Comparison of ENCODE assay signal across 8 cellular contexts in genomic region chr1:151164732-151165280, GRCh38. TPM values are rescaled to one million over a fixed set of nuclear protein-coding genes. Genes with fewer than 3 reads are reported as not detected.
DNase-seq lines count a peak whose midpoint lies in the region; ATAC-seq, FAIRE-seq and TF ChIP-seq lines count a peak whose summit lies in the region.

No MANE protein-coding gene starts in this region.

- ATAC-seq in HepG2, result peak; percentile 30
- no peak for ATAC-seq in HG03442 (IDR thresholded peaks at IDR 0.05; ENCODE audit: unreplicated experiment)
- no peak for ATAC-seq in HG03280 (IDR thresholded peaks at IDR 0.05; ENCODE audit: unreplicated experiment)

- peaks cover 2% of the 10 kb centered on the region for H3K27me3 Mint-ChIP-seq in T-helper 2 cell treated with Interferon-gamma antibody and Interleukin-4, amounts not matched to agents 5 μg/mL and 100 μg/mL, for 36 hours (ENCODE audit: low read depth)

- peak overlapping the region; percentile 91 for H3K4me3 Mint-ChIP-seq in T-helper 2 cell treated with Interferon-gamma antibody and Interleukin-4, amounts not matched to agents 5 μg/mL and 100 μg/mL, for 36 hours

- in situ Hi-C loops in brain microvascular endothelial cell (cut with HindIII; ENCODE audit: low pct_ligation_motif_present, low sequenced_read_pairs), result no loop called here
- in situ Hi-C loops in HepG2 (cut with HindIII; ENCODE audit: extremely low pct_ligation_motif_present, low pct_unique_long_range_greater_than_20kb), result no loop called here

- no peaks in the 10 kb centered on the region for H3K9me3 Mint-ChIP-seq in T-helper 2 cell treated with Interferon-gamma antibody and Interleukin-4, amounts not matched to agents 5 μg/mL and 100 μg/mL, for 36 hours

- H3K36me3 ChIP-seq in brain microvascular endothelial cell (replicated peaks), result peaks cover 17% of the 10 kb centered on the region
- H3K36me3 ChIP-seq in HepG2 (replicated peaks in 1 of 2; ENCODE audit: control insufficient read depth in 1 of 2, insufficient read depth in 2 of 2, low read length in 2 of 2), result peaks cover 13 to 17% of the 10 kb centered on the region in 2 experiments
- H3K36me3 ChIP-seq in tibial artery, result peaks cover 11 to 53% (median 36%) of the 10 kb centered on the region in 3 donors

- H3K9ac ChIP-seq in HepG2 (ENCODE audit: insufficient read depth, low read depth, low read length), result peak overlapping the region; percentile 93

- H3K4me2 ChIP-seq in HepG2 (ENCODE audit: low read depth, low read length), result peak overlapping the region; percentile 91

- no peak for TF ChIP-seq EP300 in HepG2 (IDR thresholded peaks at IDR 0.05; ENCODE audit: low read depth in 2 of 2, low read length in 2 of 2)
- TF ChIP-seq EP300 in HepG2 (CRISPR knock-in tag; IDR thresholded peaks at IDR 0.05; ENCODE audit: borderline replicate concordance), result no peak

- H3K4me3 ChIP-seq in brain microvascular endothelial cell (ENCODE audit: low read depth, low read length) (peak overlapping the region; percentile 95), HepG2 (replicated peaks in 1 of 3; ENCODE audit: insufficient read depth in 1 of 3, low read depth in 2 of 3, low read length in 3 of 3) (peak overlapping the region; percentile 91 to 94 (median 93)), tibial artery (peak overlapping the region; percentile 67 to 76)

- H3K79me2 ChIP-seq in HepG2 (ENCODE audit: insufficient read depth, low read length), result peaks cover 17% of the 10 kb centered on the region

- peak; percentile 78 for FAIRE-seq in HepG2 (lab: Jason Lieb, UNC)

- no peak; a peak in 1 of 4 replicates for TF ChIP-seq POLR2A in HepG2 (IDR thresholded peaks at IDR 0.05; ENCODE audit: insufficient read depth in 1 of 2, low read depth in 2 of 2, low read length in 2 of 2)

- TF ChIP-seq RAD21 in HepG2 (CRISPR knock-in tag; IDR thresholded peaks at IDR 0.05), result no peak

- under 1% methylated on average over 6 of the region's 11 CpGs for WGBS in HepG2 (ENCODE audit: low lambda C conversion rate)

- no peaks in the 10 kb centered on the region for H4K20me1 ChIP-seq in HepG2 (ENCODE audit: insufficient read depth, low read length)

- H3K9me3 ChIP-seq in HepG2 (ENCODE audit: low read length) (no peaks in the 10 kb centered on the region), tibial artery (no peaks in the 10 kb centered on the region)

- H2AFZ ChIP-seq in HepG2 (ENCODE audit: low read length), result no peak overlapping the region

- CTCF ChIA-PET in HepG2 (lab: Yijun Ruan, JAX; ENCODE audit: low intra/inter-chr PET ratio, low total read pairs), result no interaction called here

- TSS peak; percentile 49 for BruUV-seq in HepG2 (replicated peaks; lab: Mats Ljungman, UMichigan)

- intact Hi-C loops in HepG2 (cut with micrococcal nuclease; ENCODE audit: unreplicated experiment) (no loop called here), tibial artery (cut with DNase I; ENCODE audit: low total_unique reads) (no loop called here)

- H3K27ac ChIP-seq in brain microvascular endothelial cell (peak overlapping the region; percentile 27), HepG2 (ENCODE audit: extremely low read length, insufficient read depth, low read length) (peak overlapping the region; percentile 85), tibial artery (peak overlapping the region; percentile 92 to 96)

- DNase-seq in T-helper 2 cell treated with Interferon-gamma antibody and Interleukin-4, amounts not matched to agents 5 μg/mL and 100 μg/mL, for 36 hours (ENCODE audit: low spot score), result no peak
- DNase-seq in T-helper 2 cell, result no peak
- no peak for DNase-seq in brain microvascular endothelial cell
- peak; percentile 25 for DNase-seq in HepG2 (ENCODE audit: low spot score)
- peak in 1 of 2 donors; percentile 83 for DNase-seq in tibial artery
- DNase-seq in effector CD4-positive, alpha-beta T cell, result no peak

- H3K36me3 Mint-ChIP-seq in T-helper 2 cell treated with Interferon-gamma antibody and Interleukin-4, amounts not matched to agents 5 μg/mL and 100 μg/mL, for 36 hours (ENCODE audit: low read depth), result peaks cover 39% of the 10 kb centered on the region

- POLR2A ChIA-PET in HepG2 (lab: Yijun Ruan, JAX), result interaction anchor here (0.6 to 2.8 kb wide), 8 partner anchors 9 to 207 kb away, joined by 3 to 25 read pairs (median 4); partner anchors contain the start of genes PSMD4 and VPS72

- peak overlapping the region; percentile 92 for H3K27ac Mint-ChIP-seq in T-helper 2 cell treated with Interferon-gamma antibody and Interleukin-4, amounts not matched to agents 5 μg/mL and 100 μg/mL, for 36 hours

- H3K4me1 ChIP-seq in HepG2 (ENCODE audit: insufficient read depth, low read length) (peaks cover 25% of the 10 kb centered on the region), tibial artery (peaks cover 0 to 40% (median 17%) of the 10 kb centered on the region in 4 donors)

- H3K27me3 ChIP-seq in brain microvascular endothelial cell (replicated peaks) (no peaks in the 10 kb centered on the region), HepG2 (ENCODE audit: control insufficient read depth in 1 of 2, insufficient read depth in 2 of 2, low read length in 2 of 2) (peaks cover 0 to 5% of the 10 kb centered on the region in 2 experiments; a peak in 2 of 5 replicates), tibial artery (no peaks in the 10 kb centered on the region)

- no peak for TF ChIP-seq CTCF in brain microvascular endothelial cell (IDR thresholded peaks at IDR 0.05; ENCODE audit: low read depth, low read length, missing control alignments)
- no peak for TF ChIP-seq CTCF in HepG2 (CRISPR knock-in tag; IDR thresholded peaks at IDR 0.05)
- TF ChIP-seq CTCF in tibial artery (IDR thresholded peaks at IDR 0.05), result peak in 1 of 2 experiments; percentile 1

- peaks cover 37% of the 10 kb centered on the region for H3K4me1 Mint-ChIP-seq in T-helper 2 cell treated with Interferon-gamma antibody and Interleukin-4, amounts not matched to agents 5 μg/mL and 100 μg/mL, for 36 hours (ENCODE audit: low read depth)

RNA-seq across cellular contexts. Expression of gene LYSMD1, which starts 0.9 kb away (rescaled TPM):
- 3.8 TPM in 2 replicates for total RNA-seq in HepG2 (2016; rRNA removed; fragmentation: Illumina TruSeq; extraction: Trizol)
- 0.97 and 1.5 TPM in 2 replicates for total RNA-seq in HepG2 (2016; cell fraction: cytosol; rRNA removed; fragmentation: Illumina TruSeq; extraction: Trizol; ENCODE audit: low read depth)
- total RNA-seq in HepG2 (2016; cell fraction: insoluble cytoplasmic fraction; rRNA removed; fragmentation: Illumina TruSeq; extraction: Trizol), result 4.2 and 4.6 TPM in 2 replicates
- 2.6 and 2.8 TPM in 2 replicates for total RNA-seq in HepG2 (2016; cell fraction: membrane; rRNA removed; fragmentation: Illumina TruSeq; extraction: Trizol)
- 1.9 and 3.5 TPM in 2 replicates for total RNA-seq in HepG2 (2016; cell fraction: nucleus; rRNA removed; fragmentation: Illumina TruSeq; extraction: Trizol)
- 4.6 and 4.8 TPM in 2 replicates for polyA plus RNA-seq in HepG2 (2011; rRNA removed)
- 4.2 and 4.4 TPM in 2 replicates for polyA plus RNA-seq in HepG2 (2011; cell fraction: cytosol; rRNA removed)
- 4.2 and 5.0 TPM in 2 replicates for polyA plus RNA-seq in HepG2 (2011; cell fraction: nucleus; rRNA removed)
- polyA plus RNA-seq in HepG2 (2012), result 4.3 and 6.0 TPM in 2 replicates
- 0.29 and 0.60 TPM in 2 replicates for polyA plus RNA-seq in HepG2 (2016; cell fraction: cytosol; fragmentation: Illumina TruSeq; extraction: Trizol; ENCODE audit: low read depth)
- 4.1 and 6.6 TPM in 2 replicates for polyA plus RNA-seq in HepG2 (2016; cell fraction: insoluble cytoplasmic fraction; fragmentation: Illumina TruSeq; extraction: Trizol; ENCODE audit: low read depth)
- polyA plus RNA-seq in HepG2 (2016; cell fraction: membrane; fragmentation: Illumina TruSeq; extraction: Trizol; ENCODE audit: low read depth), result 1.2 and 1.4 TPM in 2 replicates
- polyA plus RNA-seq in HepG2 (2016; cell fraction: nucleus; fragmentation: Illumina TruSeq; extraction: Trizol; ENCODE audit: insufficient read depth, low read depth), result 3.3 and 4.5 TPM in 2 replicates
- 6.4 and 8.2 TPM in 2 replicates for polyA minus RNA-seq in HepG2 (2011; rRNA and poly(A)+ RNA removed; ENCODE audit: low replicate concordance)
- 4.5 and 7.3 TPM in 2 replicates for polyA minus RNA-seq in HepG2 (2011; cell fraction: cytosol; rRNA and poly(A)+ RNA removed)
- 8.2 and 9.5 TPM in 2 replicates for polyA minus RNA-seq in HepG2 (2011; cell fraction: nucleus; rRNA and poly(A)+ RNA removed)

RNA-seq across cellular contexts. Expression of gene SCNM1, which starts 1.1 kb away (rescaled TPM):
- total RNA-seq in HepG2 (2016; rRNA removed; fragmentation: Illumina TruSeq; extraction: Trizol), result 31.5 and 32.5 TPM in 2 replicates
- total RNA-seq in HepG2 (2016; cell fraction: cytosol; rRNA removed; fragmentation: Illumina TruSeq; extraction: Trizol; ENCODE audit: low read depth), result 23.8 and 23.9 TPM in 2 replicates
- 31.6 and 33.4 TPM in 2 replicates for total RNA-seq in HepG2 (2016; cell fraction: insoluble cytoplasmic fraction; rRNA removed; fragmentation: Illumina TruSeq; extraction: Trizol)
- 17.9 and 18.4 TPM in 2 replicates for total RNA-seq in HepG2 (2016; cell fraction: membrane; rRNA removed; fragmentation: Illumina TruSeq; extraction: Trizol)
- total RNA-seq in HepG2 (2016; cell fraction: nucleus; rRNA removed; fragmentation: Illumina TruSeq; extraction: Trizol), result 15.4 and 17.5 TPM in 2 replicates
- 16.3 and 17.5 TPM in 2 replicates for polyA plus RNA-seq in HepG2 (2011; rRNA removed)
- 9.5 and 10.7 TPM in 2 replicates for polyA plus RNA-seq in HepG2 (2011; cell fraction: cytosol; rRNA removed)
- polyA plus RNA-seq in HepG2 (2011; cell fraction: nucleus; rRNA removed), result 19.4 and 25.2 TPM in 2 replicates
- polyA plus RNA-seq in HepG2 (2012), result 20.2 and 21.0 TPM in 2 replicates
- polyA plus RNA-seq in HepG2 (2016; cell fraction: cytosol; fragmentation: Illumina TruSeq; extraction: Trizol; ENCODE audit: low read depth), result 20.0 and 20.1 TPM in 2 replicates
- polyA plus RNA-seq in HepG2 (2016; cell fraction: insoluble cytoplasmic fraction; fragmentation: Illumina TruSeq; extraction: Trizol; ENCODE audit: low read depth), result 32.9 and 37.1 TPM in 2 replicates
- polyA plus RNA-seq in HepG2 (2016; cell fraction: membrane; fragmentation: Illumina TruSeq; extraction: Trizol; ENCODE audit: low read depth), result 16.4 and 19.5 TPM in 2 replicates
- 33.6 and 40.3 TPM in 2 replicates for polyA plus RNA-seq in HepG2 (2016; cell fraction: nucleus; fragmentation: Illumina TruSeq; extraction: Trizol; ENCODE audit: insufficient read depth, low read depth)
- polyA minus RNA-seq in HepG2 (2011; rRNA and poly(A)+ RNA removed; ENCODE audit: low replicate concordance), result 5.6 and 16.1 TPM in 2 replicates
- polyA minus RNA-seq in HepG2 (2011; cell fraction: cytosol; rRNA and poly(A)+ RNA removed), result 3.4 and 5.4 TPM in 2 replicates
- polyA minus RNA-seq in HepG2 (2011; cell fraction: nucleus; rRNA and poly(A)+ RNA removed), result 5.4 and 8.8 TPM in 2 replicates

RNA-seq across cellular contexts. Expression of gene TNFAIP8L2, which starts 8.4 kb away (rescaled TPM):
- not detected in 2 replicates for total RNA-seq in HepG2 (2016; rRNA removed; fragmentation: Illumina TruSeq; extraction: Trizol)
- not detected in 2 replicates for total RNA-seq in HepG2 (2016; cell fraction: cytosol; rRNA removed; fragmentation: Illumina TruSeq; extraction: Trizol; ENCODE audit: low read depth)
- total RNA-seq in HepG2 (2016; cell fraction: insoluble cytoplasmic fraction; rRNA removed; fragmentation: Illumina TruSeq; extraction: Trizol), result not detected in 2 replicates
- not detected in 2 replicates for total RNA-seq in HepG2 (2016; cell fraction: membrane; rRNA removed; fragmentation: Illumina TruSeq; extraction: Trizol)
- not detected in 2 replicates for total RNA-seq in HepG2 (2016; cell fraction: nucleus; rRNA removed; fragmentation: Illumina TruSeq; extraction: Trizol)
- polyA plus RNA-seq in HepG2 (2011; rRNA removed), result not detected in 2 replicates
- not detected in 2 replicates for polyA plus RNA-seq in HepG2 (2011; cell fraction: cytosol; rRNA removed)
- polyA plus RNA-seq in HepG2 (2011; cell fraction: nucleus; rRNA removed), result not detected in 2 replicates
- polyA plus RNA-seq in HepG2 (2012), result 0.12 and 0.27 TPM in 2 replicates
- not detected in 2 replicates for polyA plus RNA-seq in HepG2 (2016; cell fraction: cytosol; fragmentation: Illumina TruSeq; extraction: Trizol; ENCODE audit: low read depth)
- polyA plus RNA-seq in HepG2 (2016; cell fraction: insoluble cytoplasmic fraction; fragmentation: Illumina TruSeq; extraction: Trizol; ENCODE audit: low read depth), result not detected in 2 replicates
- polyA plus RNA-seq in HepG2 (2016; cell fraction: membrane; fragmentation: Illumina TruSeq; extraction: Trizol; ENCODE audit: low read depth), result not detected in 2 replicates
- not detected in 2 replicates for polyA plus RNA-seq in HepG2 (2016; cell fraction: nucleus; fragmentation: Illumina TruSeq; extraction: Trizol; ENCODE audit: insufficient read depth, low read depth)
- not detected in 2 replicates for polyA minus RNA-seq in HepG2 (2011; rRNA and poly(A)+ RNA removed; ENCODE audit: low replicate concordance)
- polyA minus RNA-seq in HepG2 (2011; cell fraction: cytosol; rRNA and poly(A)+ RNA removed), result not detected in 2 replicates
- not detected in 2 replicates for polyA minus RNA-seq in HepG2 (2011; cell fraction: nucleus; rRNA and poly(A)+ RNA removed)

RNA-seq across cellular contexts. Expression of gene TMOD4, which starts 11.0 kb away (rescaled TPM):
- total RNA-seq in HepG2 (2016; rRNA removed; fragmentation: Illumina TruSeq; extraction: Trizol), result not detected in 2 replicates
- total RNA-seq in HepG2 (2016; cell fraction: cytosol; rRNA removed; fragmentation: Illumina TruSeq; extraction: Trizol; ENCODE audit: low read depth), result 0.62 TPM in 1 of 2 replicates, not detected in the other
- 0.39 TPM in 1 of 2 replicates, not detected in the other for total RNA-seq in HepG2 (2016; cell fraction: insoluble cytoplasmic fraction; rRNA removed; fragmentation: Illumina TruSeq; extraction: Trizol)
- not detected in 2 replicates for total RNA-seq in HepG2 (2016; cell fraction: membrane; rRNA removed; fragmentation: Illumina TruSeq; extraction: Trizol)
- not detected in 2 replicates for total RNA-seq in HepG2 (2016; cell fraction: nucleus; rRNA removed; fragmentation: Illumina TruSeq; extraction: Trizol)
- polyA plus RNA-seq in HepG2 (2011; rRNA removed), result 0.61 and 0.66 TPM in 2 replicates
- polyA plus RNA-seq in HepG2 (2011; cell fraction: cytosol; rRNA removed), result 0.09 and 0.12 TPM in 2 replicates
- 0.37 TPM in 1 of 2 replicates, not detected in the other for polyA plus RNA-seq in HepG2 (2011; cell fraction: nucleus; rRNA removed)
- polyA plus RNA-seq in HepG2 (2012), result 0.31 TPM in 1 of 2 replicates, not detected in the other
- not detected in 2 replicates for polyA plus RNA-seq in HepG2 (2016; cell fraction: cytosol; fragmentation: Illumina TruSeq; extraction: Trizol; ENCODE audit: low read depth)
- polyA plus RNA-seq in HepG2 (2016; cell fraction: insoluble cytoplasmic fraction; fragmentation: Illumina TruSeq; extraction: Trizol; ENCODE audit: low read depth), result not detected in 2 replicates
- polyA plus RNA-seq in HepG2 (2016; cell fraction: membrane; fragmentation: Illumina TruSeq; extraction: Trizol; ENCODE audit: low read depth), result not detected in 2 replicates
- not detected in 2 replicates for polyA plus RNA-seq in HepG2 (2016; cell fraction: nucleus; fragmentation: Illumina TruSeq; extraction: Trizol; ENCODE audit: insufficient read depth, low read depth)
- not detected in 2 replicates for polyA minus RNA-seq in HepG2 (2011; rRNA and poly(A)+ RNA removed; ENCODE audit: low replicate concordance)
- not detected in 2 replicates for polyA minus RNA-seq in HepG2 (2011; cell fraction: cytosol; rRNA and poly(A)+ RNA removed)
- not detected in 2 replicates for polyA minus RNA-seq in HepG2 (2011; cell fraction: nucleus; rRNA and poly(A)+ RNA removed)

RNA-seq across cellular contexts. Expression of gene SEMA6C, which starts 18.4 kb away (rescaled TPM):
- total RNA-seq in HepG2 (2016; rRNA removed; fragmentation: Illumina TruSeq; extraction: Trizol), result 0.80 and 1.4 TPM in 2 replicates
- 0.18 and 0.91 TPM in 2 replicates for total RNA-seq in HepG2 (2016; cell fraction: cytosol; rRNA removed; fragmentation: Illumina TruSeq; extraction: Trizol; ENCODE audit: low read depth)
- 0.36 and 1.7 TPM in 2 replicates for total RNA-seq in HepG2 (2016; cell fraction: insoluble cytoplasmic fraction; rRNA removed; fragmentation: Illumina TruSeq; extraction: Trizol)
- total RNA-seq in HepG2 (2016; cell fraction: membrane; rRNA removed; fragmentation: Illumina TruSeq; extraction: Trizol), result 0.90 and 1.2 TPM in 2 replicates
- total RNA-seq in HepG2 (2016; cell fraction: nucleus; rRNA removed; fragmentation: Illumina TruSeq; extraction: Trizol), result 1.4 and 2.4 TPM in 2 replicates
- 2.9 and 4.2 TPM in 2 replicates for polyA plus RNA-seq in HepG2 (2011; rRNA removed)
- 2.1 and 2.4 TPM in 2 replicates for polyA plus RNA-seq in HepG2 (2011; cell fraction: cytosol; rRNA removed)
- 26.7 and 30.1 TPM in 2 replicates for polyA plus RNA-seq in HepG2 (2011; cell fraction: nucleus; rRNA removed)
- polyA plus RNA-seq in HepG2 (2012), result 3.9 and 7.8 TPM in 2 replicates
- polyA plus RNA-seq in HepG2 (2016; cell fraction: cytosol; fragmentation: Illumina TruSeq; extraction: Trizol; ENCODE audit: low read depth), result 0.38 and 0.52 TPM in 2 replicates
- polyA plus RNA-seq in HepG2 (2016; cell fraction: insoluble cytoplasmic fraction; fragmentation: Illumina TruSeq; extraction: Trizol; ENCODE audit: low read depth), result 0.48 and 0.49 TPM in 2 replicates
- 0.21 and 0.29 TPM in 2 replicates for polyA plus RNA-seq in HepG2 (2016; cell fraction: membrane; fragmentation: Illumina TruSeq; extraction: Trizol; ENCODE audit: low read depth)
- polyA plus RNA-seq in HepG2 (2016; cell fraction: nucleus; fragmentation: Illumina TruSeq; extraction: Trizol; ENCODE audit: insufficient read depth, low read depth), result 9.7 and 11.7 TPM in 2 replicates
- 5.1 and 8.8 TPM in 2 replicates for polyA minus RNA-seq in HepG2 (2011; rRNA and poly(A)+ RNA removed; ENCODE audit: low replicate concordance)
- 2.0 and 2.4 TPM in 2 replicates for polyA minus RNA-seq in HepG2 (2011; cell fraction: cytosol; rRNA and poly(A)+ RNA removed)
- polyA minus RNA-seq in HepG2 (2011; cell fraction: nucleus; rRNA and poly(A)+ RNA removed), result 6.8 and 8.5 TPM in 2 replicates

Comparison
In these comparisons a context has a peak if more than half of its experiments do, and no peak if none do; other contexts are left out.
1. H3K27ac ChIP-seq: peak in every context shown above with its lines; median percentile 94 in tibial artery; 85 in HepG2; 27 in brain microvascular endothelial cell.